In the genomic region with DNA sequence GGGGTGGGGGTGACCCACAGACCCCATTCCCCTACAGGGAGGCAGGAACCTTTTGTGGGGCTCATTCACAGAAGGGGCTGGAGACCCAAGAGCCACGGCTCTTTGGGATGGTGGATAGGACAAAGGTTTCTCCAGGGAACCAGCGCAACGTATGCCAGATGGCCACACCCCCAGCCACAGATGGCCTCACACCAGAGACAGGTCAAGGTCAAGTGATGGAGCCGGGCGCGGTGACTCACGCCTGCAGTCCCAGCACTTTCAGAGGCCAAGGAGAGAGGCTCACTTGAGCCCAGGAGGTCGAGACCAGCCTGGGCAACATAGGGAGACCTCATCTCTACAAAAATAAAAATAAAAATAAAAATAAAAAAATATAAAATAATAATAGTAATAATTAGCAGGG, we compare ENCODE assay signal across 20 cellular contexts. TPM values are rescaled to one million over a fixed set of nuclear protein-coding genes. Genes with fewer than 3 reads are reported as not detected.
A peak's percentile ranks its signal among the peaks of the same experiment; 100 is the strongest.
DNase-seq lines count a peak whose midpoint lies in the region; ATAC-seq, FAIRE-seq and TF ChIP-seq lines count a peak whose summit lies in the region.
"Had no signal": no experiment of that assay in that cellular context is flagged by ENCODE, and none has a peak within 500 bp of the region (broad histone marks: within the 10 kb centered on the region; RNA-seq: fewer than 3 reads in every experiment).

No MANE protein-coding gene starts in this region.

- peaks cover 6% of the 10 kb centered on the region for H3K9me3 Mint-ChIP-seq in WTC11
- peaks cover 3% of the 10 kb centered on the region for H3K9me3 Mint-ChIP-seq in glutamatergic neuron (ENCODE audit: unreplicated experiment)

- peaks cover 3% of the 10 kb centered on the region for H3K27me3 Mint-ChIP-seq in WTC11 (ENCODE audit: low read depth)
- H3K27me3 Mint-ChIP-seq in glutamatergic neuron (ENCODE audit: unreplicated experiment) = peaks cover 3% of the 10 kb centered on the region
- H3K27me3 Mint-ChIP-seq: CD4-positive, CD25-positive, alpha-beta regulatory T cell had no signal

- POLR2A ChIA-PET in WTC11 (lab: Charles Lee) = no interaction called here

- H3K36me3 Mint-ChIP-seq in WTC11 (peaks cover 2% of the 10 kb centered on the region; the same call in 1 of the 2 replicates), glutamatergic neuron (ENCODE audit: unreplicated experiment) (peaks cover 6% of the 10 kb centered on the region)
- H3K36me3 Mint-ChIP-seq: CD4-positive, CD25-positive, alpha-beta regulatory T cell; CD8-positive, alpha-beta memory T cell had no signal

- CTCF ChIA-PET in WTC11 (lab: Charles Lee) = no interaction called here

- no peak overlapping the region for H3K27ac ChIP-seq in left ventricle myocardium inferior (replicated peaks)
- H3K27ac ChIP-seq in dorsolateral prefrontal cortex = no peak overlapping the region

- H3K4me3 Mint-ChIP-seq in WTC11 = no peak overlapping the region
- H3K4me3 Mint-ChIP-seq in glutamatergic neuron (ENCODE audit: unreplicated experiment) = no peak overlapping the region
- H3K4me3 Mint-ChIP-seq: CD4-positive, CD25-positive, alpha-beta regulatory T cell; CD8-positive, alpha-beta memory T cell had no signal

- H3K4me1 Mint-ChIP-seq in WTC11 (no peaks in the 10 kb centered on the region), glutamatergic neuron (ENCODE audit: low read depth, unreplicated experiment) (no peaks in the 10 kb centered on the region)
- H3K4me1 Mint-ChIP-seq: CD4-positive, CD25-positive, alpha-beta regulatory T cell; CD8-positive, alpha-beta memory T cell had no signal

- no peaks in the 10 kb centered on the region for H3K36me3 ChIP-seq in left ventricle myocardium inferior
- H3K36me3 ChIP-seq in H7 (replicated peaks; ENCODE audit: control insufficient read depth, insufficient read depth, low read length) = no peaks in the 10 kb centered on the region
- H3K36me3 ChIP-seq: BE2C, HAP-1 had no signal

- H3K4me3 ChIP-seq in left ventricle myocardium inferior (no peak overlapping the region), H7 (ENCODE audit: insufficient read depth, low read depth, low read length) (no peak overlapping the region), dorsolateral prefrontal cortex (no peak overlapping the region)
- H3K4me3 ChIP-seq: HAP-1 had no signal

- H3K27me3 ChIP-seq in left ventricle myocardium inferior (ENCODE audit: low read depth) (peaks cover 79% of the 10 kb centered on the region), H7 (ENCODE audit: control insufficient read depth, insufficient read depth, low read length) (no peaks in the 10 kb centered on the region), dorsolateral prefrontal cortex (no peaks in the 10 kb centered on the region)
- H3K27me3 ChIP-seq: BE2C had no signal

- no peak for TF ChIP-seq CTCF in left ventricle myocardium inferior (IDR thresholded peaks at IDR 0.05; ENCODE audit: borderline replicate concordance)
- TF ChIP-seq CTCF in WTC11 (IDR thresholded peaks at IDR 0.05) = no peak
- TF ChIP-seq CTCF in glutamatergic neuron (IDR thresholded peaks at IDR 0.05; ENCODE audit: partially characterized antibody, unreplicated experiment) = no peak
- TF ChIP-seq CTCF in dorsolateral prefrontal cortex (IDR thresholded peaks at IDR 0.05 in 54 of 56, conservative IDR thresholded peaks at IDR 0.05 in 2 of 56; ENCODE audit: low read depth in 1 of 56, partially characterized antibody in 56 of 56) = no peak

- intact Hi-C loops in Right ventricle myocardium superior (cut with DNase I) (no loop called here), left ventricle myocardium inferior (cut with micrococcal nuclease) (no loop called here), dorsolateral prefrontal cortex (cut with DNase I) (no loop called here)

- H3K4me1 ChIP-seq in left ventricle myocardium inferior = no peaks in the 10 kb centered on the region
- H3K4me1 ChIP-seq: BE2C had no signal

- ATAC-seq in Right ventricle myocardium superior (ENCODE audit: poor library complexity) (no peak), WTC11 (no peak), HG02763 (IDR thresholded peaks at IDR 0.05; ENCODE audit: unreplicated experiment) (no peak)

- FAIRE-seq in HTR-8/SVneo (lab: Jason Lieb, UNC) = no peak
- FAIRE-seq: A204.1, D721Med, H1 had no signal

- DNase-seq in Right ventricle myocardium superior = peak; percentile 24
- DNase-seq in left ventricle myocardium inferior = no peak
- peak; percentile 39 for DNase-seq in H7
- no peak for DNase-seq in WTC11 (ENCODE audit: low spot score)
- DNase-seq in glutamatergic neuron = no peak
- no peak for DNase-seq in HTR-8/SVneo (ENCODE audit: insufficient read length, low spot score)
- DNase-seq in dorsolateral prefrontal cortex = no peak
- DNase-seq: ACHN; BE2C; C1 segment of cervical spinal cord; CD4-positive, CD25-positive, alpha-beta regulatory T cell; COR-L47; DMS79 treated with DMSO at 0.1 percent for 48 hours; GF-D8 had no signal

- no peak overlapping the region for H3K27ac Mint-ChIP-seq in WTC11
- H3K27ac Mint-ChIP-seq in glutamatergic neuron (ENCODE audit: unreplicated experiment) = peak overlapping the region; percentile 38
- H3K27ac Mint-ChIP-seq: CD4-positive, CD25-positive, alpha-beta regulatory T cell; CD8-positive, alpha-beta memory T cell had no signal

- peaks cover 2% of the 10 kb centered on the region for H3K9me3 ChIP-seq in left ventricle myocardium inferior (replicated peaks)
- H3K9me3 ChIP-seq: BE2C, HAP-1 had no signal

TF ChIP-seq in WTC11, 78 proteins besides CTCF, POLR2A, EP300 and RAD21:
- no peak for TF ChIP-seq MXD4 (CRISPR knock-in tag; IDR thresholded peaks at IDR 0.05; ENCODE audit: borderline replicate concordance)
- peak; percentile 64; the same call in 1 of the 2 replicates for TF ChIP-seq HMGA2 (CRISPR knock-in tag; IDR thresholded peaks at IDR 0.05)

RNA-seq across cellular contexts. Expression of a gene that starts 17.1 kb away (rescaled TPM):
- total RNA-seq in Right ventricle myocardium superior (0.67 TPM), left ventricle myocardium inferior (0.52 TPM), WTC11 (2021) (22.1 to 34.5 TPM (median 26.2 TPM) in 3 replicates), glutamatergic neuron (ENCODE audit: unreplicated experiment) (207 TPM), dorsolateral prefrontal cortex (100 to 1,000 TPM in 115 of 120 experiments, 10 to 100 TPM in 5; 82.1 to 191 (median 130) TPM)
- 22.2 and 23.6 TPM in 2 replicates for total RNA-seq in H7 (2014; rRNA removed; shearing (Covaris generic))

Comparison
In these comparisons a context has a peak if more than half of its experiments do, and no peak if none do; other contexts are left out.
1. DNase-seq: peak in Right ventricle myocardium superior (single experiment) and H7 (single experiment); none in left ventricle myocardium inferior (single experiment), WTC11 (single experiment), glutamatergic neuron (single experiment), HTR-8/SVneo (single experiment) and dorsolateral prefrontal cortex (0 of 10).
2. RNA of a gene that starts 17.1 kb away (total RNA-seq): 207 TPM in glutamatergic neuron (single experiment), 82.1 to 191 TPM in dorsolateral prefrontal cortex, 22.1 to 34.5 TPM in WTC11 and 22.2 to 23.6 TPM in H7; 0.67 TPM in Right ventricle myocardium superior (single experiment) and 0.52 TPM in left ventricle myocardium inferior (single experiment); every median in the first group is over 10 times any median in the second.